Comparison of ENCODE assay signal across 17 cellular contexts in genomic region chr7:1721047-1721687, GRCh38. TPM values are rescaled to one million over a fixed set of nuclear protein-coding genes. Genes with fewer than 3 reads are reported as not detected.
DNase-seq lines count a peak whose midpoint lies in the region; ATAC-seq and TF ChIP-seq lines count a peak whose summit lies in the region.
"Had no signal": no experiment of that assay in that cellular context is flagged by ENCODE, and none has a peak within 500 bp of the region (broad histone marks: within the 10 kb centered on the region; RNA-seq: fewer than 3 reads in every experiment).

No MANE protein-coding gene starts in this region.

- peaks cover 3% of the 10 kb centered on the region for H3K9me3 Mint-ChIP-seq in stimulated activated memory B cell treated with anti-CD40 and anti-IgM and Interleukin-4, amounts not matched to agents 10 μg/mL and 1 μg/mL and 100 μg/mL, for 72 hours
- H3K9me3 Mint-ChIP-seq: mesothelial cell of epicardium had no signal

- no peak overlapping the region for H3K4me3 Mint-ChIP-seq in stimulated activated memory B cell treated with anti-CD40 and anti-IgM and Interleukin-4, amounts not matched to agents 10 μg/mL and 1 μg/mL and 100 μg/mL, for 72 hours
- H3K4me3 Mint-ChIP-seq: activated CD8-positive, alpha-beta T cell treated with anti-CD3 and anti-CD28 coated beads, Interleukin-2, amount 10 ng/mL, durations not matched to agents 7 days and 5 days; CD4-positive, CD25-positive, alpha-beta regulatory T cell; mesothelial cell of epicardium had no signal

- H3K4me3 ChIP-seq in epithelial cell of esophagus (ENCODE audit: low read length): no peak overlapping the region
- H3K4me3 ChIP-seq: adrenal gland, stomach had no signal

- no peaks in the 10 kb centered on the region for H3K36me3 Mint-ChIP-seq in stimulated activated memory B cell treated with anti-CD40 and anti-IgM and Interleukin-4, amounts not matched to agents 10 μg/mL and 1 μg/mL and 100 μg/mL, for 72 hours
- H3K36me3 Mint-ChIP-seq: CD4-positive, CD25-positive, alpha-beta regulatory T cell had no signal

- no peak for TF ChIP-seq CTCF in epithelial cell of esophagus (IDR thresholded peaks at IDR 0.05; ENCODE audit: insufficient read depth, low read depth, low read length, missing control alignments)
- no peak for TF ChIP-seq CTCF in omental fat pad (IDR thresholded peaks at IDR 0.05)

- ATAC-seq in omental fat pad (ENCODE audit: low FRiP score): peak; percentile 33
- ATAC-seq in stimulated activated memory B cell treated with anti-CD40 and anti-IgM and Interleukin-4, amounts not matched to agents 10 μg/mL and 1 μg/mL and 100 μg/mL, for 72 hours: no peak
- ATAC-seq in HG03108 (IDR thresholded peaks at IDR 0.05; ENCODE audit: unreplicated experiment): no peak
- ATAC-seq: activated CD8-positive, alpha-beta T cell treated with anti-CD3 and anti-CD28 coated beads, Interleukin-2, amount 10 ng/mL, durations not matched to agents 7 days and 5 days had no signal

- no peak overlapping the region for H3K27ac Mint-ChIP-seq in stimulated activated memory B cell treated with anti-CD40 and anti-IgM and Interleukin-4, amounts not matched to agents 10 μg/mL and 1 μg/mL and 100 μg/mL, for 72 hours
- H3K27ac Mint-ChIP-seq: activated CD8-positive, alpha-beta T cell treated with anti-CD3 and anti-CD28 coated beads, Interleukin-2, amount 10 ng/mL, durations not matched to agents 7 days and 5 days; CD4-positive, CD25-positive, alpha-beta regulatory T cell; mesothelial cell of epicardium had no signal

- peaks cover 32% of the 10 kb centered on the region for H3K27me3 Mint-ChIP-seq in stimulated activated memory B cell treated with anti-CD40 and anti-IgM and Interleukin-4, amounts not matched to agents 10 μg/mL and 1 μg/mL and 100 μg/mL, for 72 hours

- DNase-seq in NCI-H2196 (lab: John Stamatoyannopoulos, UW; ENCODE audit: unreplicated experiment) (peak; percentile 16), NCI-H2196 treated with DMSO at 0.1 percent for 48 hours (lab: John Stamatoyannopoulos, UW; ENCODE audit: unreplicated experiment) (no peak), M059J (ENCODE audit: low read depth) (peak; percentile 52), epithelial cell of esophagus (ENCODE audit: low read depth) (peak; percentile 71), omental fat pad (ENCODE audit: low spot score) (no peak)
- no peak for DNase-seq in central memory CD4-positive, alpha-beta T cell
- DNase-seq: activated CD8-positive, alpha-beta T cell treated with anti-CD3 and anti-CD28 coated beads, Interleukin-2, amount 10 ng/mL, durations not matched to agents 7 days and 5 days; adrenal gland; head of caudate nucleus; MM.1S; NCI-H187 treated with DMSO at 0.1 percent for 48 hours; stomach had no signal

- H3K4me1 Mint-ChIP-seq in stimulated activated memory B cell treated with anti-CD40 and anti-IgM and Interleukin-4, amounts not matched to agents 10 μg/mL and 1 μg/mL and 100 μg/mL, for 72 hours: no peaks in the 10 kb centered on the region

RNA-seq across cellular contexts. Expression of gene ELFN1, which starts 51.1 kb away (rescaled TPM):
- total RNA-seq in M059J (2014; rRNA removed; shearing (Covaris generic)): not detected in 2 replicates
- 1 to 10 TPM; 3.8 to 6.0 (median 4.1) TPM for total RNA-seq in omental fat pad
- total RNA-seq: A673; activated CD8-positive, alpha-beta T cell treated with anti-CD3 and anti-CD28 coated beads, Interleukin-2, amount 10 ng/mL, durations not matched to agents 7 days and 5 days; CD4-positive, CD25-positive, alpha-beta regulatory T cell had no signal

Comparison
In these comparisons a context has a peak if more than half of its experiments do, and no peak if none do; other contexts are left out.
1. DNase-seq: peak in NCI-H2196 (single experiment), M059J (single experiment) and epithelial cell of esophagus (single experiment); none in NCI-H2196 treated with DMSO at 0.1 percent for 48 hours (single experiment), omental fat pad (single experiment) and central memory CD4-positive, alpha-beta T cell (single experiment).